In genomic region chr1:54253480-54253879, GRCh38 we compare ENCODE assay signal across 10 cellular contexts. TPM values are rescaled to one million over a fixed set of nuclear protein-coding genes. Genes with fewer than 3 reads are reported as not detected.
A peak's percentile ranks its signal among the peaks of the same experiment; 100 is the strongest.
DNase-seq lines count a peak whose midpoint lies in the region; ATAC-seq, FAIRE-seq and TF ChIP-seq lines count a peak whose summit lies in the region.
"Had no signal": no experiment of that assay in that cellular context is flagged by ENCODE, and none has a peak within 500 bp of the region (broad histone marks: within the 10 kb centered on the region; RNA-seq: fewer than 3 reads in every experiment).

No MANE protein-coding gene starts in this region.

- no peak overlapping the region for H3K4ac ChIP-seq in trophoblast cell (ENCODE audit: low read depth, low read length)

- no peak for FAIRE-seq in GM12892 (lab: Jason Lieb, UNC)

- H3K79me2 ChIP-seq in GM23248 (ENCODE audit: insufficient read depth) (0 out of 2 replicates have a peak, but pooled peaks cover 4% of the 10 kb centered on the region), trophoblast cell (ENCODE audit: control insufficient read depth, insufficient read depth, low read length, poor library complexity) (no peaks in the 10 kb centered on the region)

- no peak overlapping the region for H4K12ac ChIP-seq in trophoblast cell (ENCODE audit: low read depth, low read length)

- peaks cover 20% of the 10 kb centered on the region for H3F3A ChIP-seq in GM23248 (ENCODE audit: insufficient read depth)

- H3K27ac ChIP-seq in GM23248 (peak overlapping the region; percentile 68), RWPE2 (ENCODE audit: poor library complexity, severe bottlenecking) (peak overlapping the region; percentile 78), trophoblast cell (ENCODE audit: low read depth, low read length) (peak overlapping the region; percentile 34)
- H3K27ac ChIP-seq: ascending aorta had no signal

- H3K4me2 ChIP-seq in GM23248 (ENCODE audit: unreplicated experiment): peak overlapping the region; percentile 50
- H3K4me2 ChIP-seq in trophoblast cell (ENCODE audit: low read length): no peak overlapping the region

- H2AFZ ChIP-seq in GM23248 (no peak overlapping the region), trophoblast cell (ENCODE audit: insufficient read depth, low read length, poor library complexity) (no peak overlapping the region)

- no peaks in the 10 kb centered on the region for H3K36me3 ChIP-seq in GM23248 (ENCODE audit: low read depth)
- H3K36me3 ChIP-seq in RWPE2 (ENCODE audit: low read depth): no peaks in the 10 kb centered on the region
- H3K36me3 ChIP-seq in trophoblast cell (ENCODE audit: control insufficient read depth in 1 of 2, insufficient read depth in 2 of 2, low read length in 2 of 2): peaks cover 21 to 28% of the 10 kb centered on the region in 2 experiments

- TF ChIP-seq CTCF in RWPE2 (IDR thresholded peaks at IDR 0.05; ENCODE audit: poor library complexity, severe bottlenecking): no peak

- H4K20me1 ChIP-seq in GM23248 (ENCODE audit: insufficient read depth): no peaks in the 10 kb centered on the region

- H3K4me1 ChIP-seq in GM23248 (ENCODE audit: insufficient read depth): peaks cover 45% of the 10 kb centered on the region
- peaks cover 19% of the 10 kb centered on the region for H3K4me1 ChIP-seq in RWPE2 (ENCODE audit: insufficient read depth, poor library complexity, severe bottlenecking)
- H3K4me1 ChIP-seq in trophoblast cell (ENCODE audit: control insufficient read depth in 1 of 2, insufficient read depth in 2 of 2, low read length in 2 of 2): peaks cover 11 to 21% of the 10 kb centered on the region in 2 experiments

- no peak overlapping the region for H3K18ac ChIP-seq in trophoblast cell (ENCODE audit: low read length)

- no peak overlapping the region for H3K4me3 ChIP-seq in GM23248
- H3K4me3 ChIP-seq in RWPE2 (ENCODE audit: severe bottlenecking): no peak overlapping the region
- no peak overlapping the region for H3K4me3 ChIP-seq in trophoblast cell (ENCODE audit: low read depth, low read length)
- H3K4me3 ChIP-seq: ascending aorta had no signal

- no peak overlapping the region for H4K91ac ChIP-seq in trophoblast cell (ENCODE audit: low read depth, low read length)

- no peaks in the 10 kb centered on the region for H3K9me3 ChIP-seq in GM23248 (ENCODE audit: low read depth)
- no peaks in the 10 kb centered on the region for H3K9me3 ChIP-seq in RWPE2 (ENCODE audit: severe bottlenecking)
- H3K9me3 ChIP-seq in trophoblast cell (ENCODE audit: insufficient read depth, low read depth, low read length): no peaks in the 10 kb centered on the region
- H3K9me3 ChIP-seq: ascending aorta had no signal

- peak overlapping the region; percentile 53 for H3K9ac ChIP-seq in GM23248
- no peak overlapping the region for H3K9ac ChIP-seq in trophoblast cell (ENCODE audit: low read length)

- H3K9me2 ChIP-seq in GM23248 (ENCODE audit: insufficient read depth): no peaks in the 10 kb centered on the region

- H2BK120ac ChIP-seq in trophoblast cell (ENCODE audit: insufficient read depth, low read length, poor library complexity): no peak overlapping the region

- H3K27me3 ChIP-seq in GM23248 (replicated peaks; ENCODE audit: insufficient read depth) (no peaks in the 10 kb centered on the region), RWPE2 (ENCODE audit: insufficient read depth, poor library complexity, severe bottlenecking) (no peaks in the 10 kb centered on the region), trophoblast cell (ENCODE audit: insufficient read depth, low read length) (no peaks in the 10 kb centered on the region)
- H3K27me3 ChIP-seq: ascending aorta had no signal

- 15 to 24% methylated on average over 5 of the region's 5 CpGs for WGBS in GM23248 (ENCODE audit: low coverage in 1 of 2, low lambda C conversion rate in 2 of 2, missing lambda C conversion rate in 2 of 2), 2 experiments
- WGBS in trophoblast cell (ENCODE audit: extremely low coverage, insufficient coverage, insufficient read length): no CpG with 5 or more reads among the region's 5 CpGs

- in situ Hi-C loops in GM23248 (cut with MboI): no loop called here

- H3K23ac ChIP-seq in trophoblast cell (ENCODE audit: low read length): no peak overlapping the region

- DNase-seq in GM23248 (peak; percentile 97), RWPE2 (ENCODE audit: low spot score) (peak; percentile 80), epidermal melanocyte (ENCODE audit: insufficient read length, low spot score) (peak; percentile 58), trophoblast cell (no peak), AML-193 (lab: John Stamatoyannopoulos, UW) (no peak), GM12892 (ENCODE audit: insufficient read length) (no peak), NCI-H1048 (lab: John Stamatoyannopoulos, UW) (no peak)
- DNase-seq: stimulated activated CD4-positive, alpha-beta T cell treated with anti-CD3 and anti-CD28 coated beads, Interleukin-4, amount 100 ng/mL, for 24 hours had no signal

- no peak for TF ChIP-seq POLR2A in GM12892 (IDR thresholded peaks at IDR 0.05; ENCODE audit: low read depth, low read length)

- no peak overlapping the region for H2BK12ac ChIP-seq in trophoblast cell (ENCODE audit: low read length)

- no peak overlapping the region for H3K14ac ChIP-seq in trophoblast cell (ENCODE audit: low read length)

- H2BK5ac ChIP-seq in trophoblast cell (ENCODE audit: low read depth, low read length, poor library complexity): no peak overlapping the region

- H4K8ac ChIP-seq in trophoblast cell (ENCODE audit: low read depth, low read length): no peak overlapping the region

- ATAC-seq in RWPE2 (ENCODE audit: low read depth): peak; percentile 97
- ATAC-seq in HG02588 (IDR thresholded peaks at IDR 0.05; ENCODE audit: unreplicated experiment): no peak

- no peaks in the 10 kb centered on the region for H3K79me1 ChIP-seq in trophoblast cell (ENCODE audit: low read length)

- no peak overlapping the region for H2AK5ac ChIP-seq in trophoblast cell (ENCODE audit: low read length)

RNA-seq across cellular contexts. Expression of gene MRPL37, which starts 53.5 kb away (rescaled TPM):
- total RNA-seq in GM23248 (2014; rRNA removed; shearing (Covaris generic)): 111 and 113 TPM in 2 replicates
- polyA plus RNA-seq in GM23248 (2016; fragmentation: Nextera tagmentation; extraction: Ambion mirVana): 91.3 and 102 TPM in 2 replicates
- polyA plus RNA-seq in trophoblast cell (2013): 76.0 and 77.4 TPM in 2 replicates
- 90.9 TPM for polyA plus RNA-seq in GM12892 (2012; ENCODE audit: missing spikeins)

RNA-seq across cellular contexts. Expression of gene CYB5RL, which starts 53.6 kb away (rescaled TPM):
- total RNA-seq in GM23248 (2014; rRNA removed; shearing (Covaris generic)): 2.5 and 4.9 TPM in 2 replicates
- 3.0 and 3.3 TPM in 2 replicates for polyA plus RNA-seq in GM23248 (2016; fragmentation: Nextera tagmentation; extraction: Ambion mirVana)
- polyA plus RNA-seq in trophoblast cell (2013): 2.4 and 2.5 TPM in 2 replicates
- polyA plus RNA-seq in GM12892 (2012; ENCODE audit: missing spikeins): 6.0 TPM

Comparison
In these comparisons a context has a peak if more than half of its experiments do, and no peak if none do; other contexts are left out.
1. DNase-seq: peak in GM23248 (single experiment), RWPE2 (single experiment) and epidermal melanocyte (single experiment); none in trophoblast cell (0 of 2), AML-193 (0 of 2), GM12892 (single experiment) and NCI-H1048 (single experiment).
2. Peak in every context shown above with its lines, with median percentiles within 50 percentile points of each other: H3K27ac ChIP-seq.